In genomic region chr21:28906841-28907240, GRCh38 we compare ENCODE assay signal across 16 cellular contexts.
"Had no signal": no experiment of that assay in that cellular context is flagged by ENCODE, and none has a peak within 500 bp of the region (broad histone marks: within the 10 kb centered on the region; RNA-seq: fewer than 3 reads in every experiment).

No MANE protein-coding gene starts in this region.

- H3K9me3 ChIP-seq: esophagus muscularis mucosa, gastroesophageal sphincter, heart right ventricle, lower lobe of right lung had no signal

- H3K4me3 ChIP-seq: coronary artery, dorsolateral prefrontal cortex, esophagus muscularis mucosa, gastroesophageal sphincter, heart right ventricle, left lung, lower lobe of right lung had no signal

- ATAC-seq: foreskin keratinocyte, gastroesophageal sphincter, heart right ventricle, left cardiac atrium, left lung, left ventricle myocardium superior, lower lobe of right lung had no signal

- DNase-seq: dermis blood vessel endothelial cell; dorsolateral prefrontal cortex; effector CD4-positive, alpha-beta T cell; effector memory CD4-positive, alpha-beta T cell; foreskin keratinocyte; heart right ventricle; hippocampal formation; left cardiac atrium; left lung; left ventricle myocardium superior; lower lobe of right lung; mesenchymal stem cell; midbrain had no signal

- H3K36me3 ChIP-seq: esophagus muscularis mucosa, gastroesophageal sphincter, heart right ventricle, left lung, lower lobe of right lung had no signal

- H3K4me1 ChIP-seq: foreskin keratinocyte, heart right ventricle, left lung, lower lobe of right lung had no signal

- H3K27me3 ChIP-seq: esophagus muscularis mucosa, gastroesophageal sphincter, heart right ventricle, left lung had no signal

- H3K27ac ChIP-seq: coronary artery, dorsolateral prefrontal cortex, esophagus muscularis mucosa, foreskin keratinocyte, gastroesophageal sphincter, heart right ventricle, left lung, lower lobe of right lung had no signal
